Comparison of ENCODE assay signal across 24 cellular contexts in genomic region chr3:52724511-52724910, GRCh38.
"Had no signal": no experiment of that assay in that cellular context is flagged by ENCODE, and none has a peak within 500 bp of the region (broad histone marks: within the 10 kb centered on the region; RNA-seq: fewer than 3 reads in every experiment).

No MANE protein-coding gene starts in this region.

- H3K36me3 ChIP-seq: adrenal gland, breast epithelium, MG63 had no signal

- ATAC-seq: activated CD8-positive, alpha-beta T cell treated with anti-CD3 and anti-CD28 coated beads, Interleukin-2, amount 10 ng/mL, durations not matched to agents 7 days and 5 days; T-helper 17 cell; WTC11 had no signal

- H3K9me3 ChIP-seq: adrenal gland, MG63 had no signal

- H3K27me3 ChIP-seq: adrenal gland, breast epithelium, MG63 had no signal

- H3K4me3 ChIP-seq: adrenal gland, breast epithelium, MG63 had no signal

- H3K4me1 ChIP-seq: adrenal gland, breast epithelium had no signal

- DNase-seq: activated CD4-positive, alpha-beta T cell treated with anti-CD3 and anti-CD28 coated beads for 48 hours; activated CD4-positive, alpha-beta T cell treated with anti-CD3 and anti-CD28 coated beads, Interleukin-2, amount 50 U/mL, for 4 hours; activated CD4-positive, CD25-positive, alpha-beta regulatory T cell treated with anti-CD3 and anti-CD28 coated beads, Interleukin-2, amount 50 U/mL, for 72 hours; activated CD8-positive, alpha-beta memory T cell treated with anti-CD3 and anti-CD28 coated beads, Interleukin-2, amount 50 U/mL, for 48 hours; activated CD8-positive, alpha-beta T cell treated with anti-CD3 and anti-CD28 coated beads, Interleukin-2, amount 10 ng/mL, durations not matched to agents 7 days and 5 days; activated naive CD4-positive, alpha-beta T cell treated with anti-CD3 and anti-CD28 coated beads, Interleukin-2, amount 50 U/mL, for 16 hours; activated naive CD8-positive, alpha-beta T cell treated with anti-CD3 and anti-CD28 coated beads, Interleukin-2, amount 10 ng/mL, durations not matched to agents 7 days and 5 days; activated T-cell treated with anti-CD3 and anti-CD28 coated beads, Interleukin-2, amount 50 U/mL, for 1 hour; aorta; caudate nucleus; MG63; NCI-H1105 treated with DMSO at 0.1 percent for 48 hours; NCI-H1436 treated with DMSO at 0.1 percent for 48 hours; NCI-H187; NCI-H2081; NCI-H446; NCI-H524 treated with DMSO at 0.1 percent for 48 hours; NCI-H774; SIG-M5; T-helper 17 cell; T-helper 9 cell had no signal

- H3K27ac ChIP-seq: adrenal gland, breast epithelium had no signal
